Comparison of ENCODE assay signal across 32 cellular contexts in genomic region chr2:234171666-234172065, GRCh38.
"Had no signal": no experiment of that assay in that cellular context is flagged by ENCODE, and none has a peak within 500 bp of the region (broad histone marks: within the 10 kb centered on the region; RNA-seq: fewer than 3 reads in every experiment).

No MANE protein-coding gene starts in this region.

- H3K27ac ChIP-seq: adrenal gland, body of pancreas, colonic mucosa, dorsolateral prefrontal cortex, gastrocnemius medialis, left lung, lower lobe of right lung, neutrophil, ovary, prostate gland, testis, transverse colon, uterus, WERI-Rb-1 had no signal

- H3K4me3 Mint-ChIP-seq: activated CD4-positive, alpha-beta memory T cell treated with anti-CD3 and anti-CD28 coated beads for 36 hours; activated naive CD4-positive, alpha-beta T cell treated with anti-CD3 and anti-CD28 coated beads for 36 hours; activated naive CD8-positive, alpha-beta T cell treated with anti-CD3 and anti-CD28 coated beads for 36 hours; activated T-helper 1 cell treated with anti-CD3 and anti-CD28 coated beads, Interleukin-12 subunit alpha, Interleukin-12 subunit beta, Interleukin-2, Interleukin-4 antibody, amounts not matched to agents 30 ng/mL and 10 ng/mL and 1 ng/mL, durations not matched to agents 14 hours and 24 hours and 36 hours; natural killer cell treated with Interleukin-12 subunit alpha and Interleukin-12 subunit beta and Interleukin-15 and Interleukin-18, amount 100 ng/mL, for 72 hours; T-helper 17 cell had no signal

- H3K9me3 Mint-ChIP-seq: activated CD4-positive, alpha-beta memory T cell treated with anti-CD3 and anti-CD28 coated beads for 36 hours; activated naive CD4-positive, alpha-beta T cell treated with anti-CD3 and anti-CD28 coated beads for 36 hours; activated naive CD8-positive, alpha-beta T cell treated with anti-CD3 and anti-CD28 coated beads for 36 hours; activated T-helper 1 cell treated with anti-CD3 and anti-CD28 coated beads, Interleukin-12 subunit alpha, Interleukin-12 subunit beta, Interleukin-2, Interleukin-4 antibody, amounts not matched to agents 30 ng/mL and 10 ng/mL and 1 ng/mL, durations not matched to agents 14 hours and 24 hours and 36 hours; natural killer cell treated with Interleukin-12 subunit alpha and Interleukin-12 subunit beta and Interleukin-15 and Interleukin-18, amount 100 ng/mL, for 72 hours had no signal

- H3K27me3 Mint-ChIP-seq: activated CD4-positive, alpha-beta memory T cell treated with anti-CD3 and anti-CD28 coated beads for 36 hours; activated naive CD8-positive, alpha-beta T cell treated with anti-CD3 and anti-CD28 coated beads for 36 hours; T-helper 17 cell had no signal

- H3K27ac Mint-ChIP-seq: activated CD4-positive, alpha-beta memory T cell treated with anti-CD3 and anti-CD28 coated beads for 36 hours; activated naive CD4-positive, alpha-beta T cell treated with anti-CD3 and anti-CD28 coated beads for 36 hours; activated naive CD8-positive, alpha-beta T cell treated with anti-CD3 and anti-CD28 coated beads for 36 hours; activated T-helper 1 cell treated with anti-CD3 and anti-CD28 coated beads, Interleukin-12 subunit alpha, Interleukin-12 subunit beta, Interleukin-2, Interleukin-4 antibody, amounts not matched to agents 30 ng/mL and 10 ng/mL and 1 ng/mL, durations not matched to agents 14 hours and 24 hours and 36 hours; T-helper 17 cell had no signal

- H3K4me3 ChIP-seq: adrenal gland, body of pancreas, colonic mucosa, dorsolateral prefrontal cortex, gastrocnemius medialis, left lung, lower lobe of right lung, ovary, prostate gland, transverse colon, uterus had no signal

- H3K4me1 ChIP-seq: adrenal gland, body of pancreas, colonic mucosa, gastrocnemius medialis, lower lobe of right lung, prostate gland, testis, transverse colon, uterus had no signal

- ATAC-seq: activated CD4-positive, CD25-positive, alpha-beta regulatory T cell treated with anti-CD3 and anti-CD28 coated beads, Interleukin-2, amount 50 U/mL, for 24 hours; body of pancreas; gastrocnemius medialis; left lung; natural killer cell treated with Interleukin-12 subunit alpha and Interleukin-12 subunit beta and Interleukin-15 and Interleukin-18, amount 100 ng/mL, for 72 hours; stimulated activated naive CD8-positive, alpha-beta T cell treated with anti-CD3 and anti-CD28 coated beads, Interleukin-15, Interleukin-2, amounts not matched to agents 100 U/mL and 50 U/mL, for 24 hours; T-helper 17 cell had no signal

- H3K9me3 ChIP-seq: adrenal gland, body of pancreas, colonic mucosa, gastrocnemius medialis, left lung, lower lobe of right lung, neutrophil, ovary, prostate gland, testis, transverse colon, uterus had no signal

- H3K36me3 Mint-ChIP-seq: activated CD4-positive, alpha-beta memory T cell treated with anti-CD3 and anti-CD28 coated beads for 36 hours; activated naive CD8-positive, alpha-beta T cell treated with anti-CD3 and anti-CD28 coated beads for 36 hours; natural killer cell treated with Interleukin-12 subunit alpha and Interleukin-12 subunit beta and Interleukin-15 and Interleukin-18, amount 100 ng/mL, for 72 hours had no signal

- DNase-seq: activated CD4-positive, alpha-beta memory T cell treated with anti-CD3 and anti-CD28 coated beads for 36 hours; activated CD4-positive, alpha-beta T cell treated with anti-CD3 and anti-CD28 coated beads for 48 hours; activated CD8-positive, alpha-beta memory T cell treated with anti-CD3 and anti-CD28 coated beads, Interleukin-2, amount 50 U/mL, for 4 hours; activated effector memory CD4-positive, alpha-beta T cell treated with anti-CD3 and anti-CD28 coated beads, Interleukin-2, amount 50 U/mL, for 16 hours; activated naive CD4-positive, alpha-beta T cell treated with anti-CD3 and anti-CD28 coated beads for 36 hours; activated naive CD8-positive, alpha-beta T cell treated with anti-CD3 and anti-CD28 coated beads for 36 hours; activated T-cell treated with anti-CD3 and anti-CD28 coated beads, Interleukin-2, amount 50 U/mL, for 1 hour; adrenal gland; aorta; body of pancreas; colonic mucosa; dorsolateral prefrontal cortex; effector memory CD4-positive, alpha-beta T cell; gastrocnemius medialis; kidney glomerular epithelial cell; left lung; lower lobe of right lung; mesendoderm; ovary; retina; stimulated activated naive CD8-positive, alpha-beta T cell treated with anti-CD3 and anti-CD28 coated beads, Interleukin-15, Interleukin-2, amounts not matched to agents 100 U/mL and 50 U/mL, for 24 hours; T-helper 17 cell; T1000; testis; transverse colon; uterus; WERI-Rb-1 had no signal

- H3K27me3 ChIP-seq: adrenal gland, body of pancreas, colonic mucosa, gastrocnemius medialis, ovary, testis, uterus had no signal

- H3K36me3 ChIP-seq: adrenal gland, colonic mucosa, gastrocnemius medialis, left lung, lower lobe of right lung, neutrophil, ovary, prostate gland, transverse colon, uterus, WERI-Rb-1 had no signal

- H3K4me1 Mint-ChIP-seq: activated naive CD8-positive, alpha-beta T cell treated with anti-CD3 and anti-CD28 coated beads for 36 hours; T-helper 17 cell had no signal
